In the genomic region with DNA sequence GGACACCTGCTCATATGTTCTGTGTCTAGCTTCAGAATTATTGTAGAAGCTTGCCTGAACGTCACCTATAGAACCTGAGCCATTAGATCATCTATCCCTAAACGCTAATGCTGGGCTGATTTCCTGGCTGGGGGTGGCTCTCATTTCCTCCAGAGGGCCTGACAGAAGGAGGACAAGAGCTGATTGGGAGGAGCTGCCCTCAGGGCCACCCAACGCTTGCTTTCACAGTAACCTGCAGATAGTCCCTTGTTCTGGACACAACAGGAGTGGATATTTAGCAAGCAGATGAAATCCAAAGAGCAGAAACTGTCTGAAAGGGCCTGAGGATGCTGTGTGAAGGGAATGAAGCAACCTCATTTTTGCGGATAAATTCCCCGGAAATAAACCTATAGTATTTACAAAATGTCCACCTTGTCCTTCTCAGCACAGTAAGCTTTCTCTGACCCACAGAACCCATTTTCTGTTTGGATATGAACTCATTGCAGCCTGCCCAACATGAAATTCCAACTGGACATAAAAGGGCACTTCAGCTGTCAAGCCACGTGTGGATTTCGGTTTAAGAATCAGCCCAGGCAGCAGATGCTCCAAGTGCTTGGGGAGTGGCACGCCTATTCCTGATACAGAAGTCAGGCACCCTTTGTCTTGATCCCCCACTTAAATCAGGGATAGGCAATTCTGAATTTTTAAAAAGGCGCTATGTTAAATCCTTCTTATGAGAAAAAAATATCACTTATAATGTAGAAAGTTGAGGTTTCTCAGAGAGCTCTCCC, we compare ENCODE assay signal across 1 cellular context.
TF ChIP-seq lines count a peak whose summit lies in the region.

No MANE protein-coding gene starts in this region.

TF ChIP-seq in HepG2, 621 proteins besides CTCF, POLR2A, EP300 and RAD21 (continued from another document):
- TF ChIP-seq, protein P1, sequence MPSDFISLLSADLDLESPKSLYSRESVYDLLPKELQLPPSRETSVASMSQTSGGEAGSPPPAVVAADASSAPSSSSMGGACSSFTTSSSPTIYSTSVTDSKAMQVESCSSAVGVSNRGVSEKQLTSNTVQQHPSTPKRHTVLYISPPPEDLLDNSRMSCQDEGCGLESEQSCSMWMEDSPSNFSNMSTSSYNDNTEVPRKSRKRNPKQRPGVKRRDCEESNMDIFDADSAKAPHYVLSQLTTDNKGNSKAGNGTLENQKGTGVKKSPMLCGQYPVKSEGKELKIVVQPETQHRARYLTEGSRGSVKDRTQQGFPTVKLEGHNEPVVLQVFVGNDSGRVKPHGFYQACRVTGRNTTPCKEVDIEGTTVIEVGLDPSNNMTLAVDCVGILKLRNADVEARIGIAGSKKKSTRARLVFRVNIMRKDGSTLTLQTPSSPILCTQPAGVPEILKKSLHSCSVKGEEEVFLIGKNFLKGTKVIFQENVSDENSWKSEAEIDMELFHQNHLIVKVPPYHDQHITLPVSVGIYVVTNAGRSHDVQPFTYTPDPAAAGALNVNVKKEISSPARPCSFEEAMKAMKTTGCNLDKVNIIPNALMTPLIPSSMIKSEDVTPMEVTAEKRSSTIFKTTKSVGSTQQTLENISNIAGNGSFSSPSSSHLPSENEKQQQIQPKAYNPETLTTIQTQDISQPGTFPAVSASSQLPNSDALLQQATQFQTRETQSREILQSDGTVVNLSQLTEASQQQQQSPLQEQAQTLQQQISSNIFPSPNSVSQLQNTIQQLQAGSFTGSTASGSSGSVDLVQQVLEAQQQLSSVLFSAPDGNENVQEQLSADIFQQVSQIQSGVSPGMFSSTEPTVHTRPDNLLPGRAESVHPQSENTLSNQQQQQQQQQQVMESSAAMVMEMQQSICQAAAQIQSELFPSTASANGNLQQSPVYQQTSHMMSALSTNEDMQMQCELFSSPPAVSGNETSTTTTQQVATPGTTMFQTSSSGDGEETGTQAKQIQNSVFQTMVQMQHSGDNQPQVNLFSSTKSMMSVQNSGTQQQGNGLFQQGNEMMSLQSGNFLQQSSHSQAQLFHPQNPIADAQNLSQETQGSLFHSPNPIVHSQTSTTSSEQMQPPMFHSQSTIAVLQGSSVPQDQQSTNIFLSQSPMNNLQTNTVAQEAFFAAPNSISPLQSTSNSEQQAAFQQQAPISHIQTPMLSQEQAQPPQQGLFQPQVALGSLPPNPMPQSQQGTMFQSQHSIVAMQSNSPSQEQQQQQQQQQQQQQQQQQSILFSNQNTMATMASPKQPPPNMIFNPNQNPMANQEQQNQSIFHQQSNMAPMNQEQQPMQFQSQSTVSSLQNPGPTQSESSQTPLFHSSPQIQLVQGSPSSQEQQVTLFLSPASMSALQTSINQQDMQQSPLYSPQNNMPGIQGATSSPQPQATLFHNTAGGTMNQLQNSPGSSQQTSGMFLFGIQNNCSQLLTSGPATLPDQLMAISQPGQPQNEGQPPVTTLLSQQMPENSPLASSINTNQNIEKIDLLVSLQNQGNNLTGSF (CRISPR knock-in tag; IDR thresholded peaks at IDR 0.05) = no peak
TF ChIP-seq in HepG2: peak in this region for 0.
